Comparison of ENCODE assay signal across 9 cellular contexts in the genomic region with DNA sequence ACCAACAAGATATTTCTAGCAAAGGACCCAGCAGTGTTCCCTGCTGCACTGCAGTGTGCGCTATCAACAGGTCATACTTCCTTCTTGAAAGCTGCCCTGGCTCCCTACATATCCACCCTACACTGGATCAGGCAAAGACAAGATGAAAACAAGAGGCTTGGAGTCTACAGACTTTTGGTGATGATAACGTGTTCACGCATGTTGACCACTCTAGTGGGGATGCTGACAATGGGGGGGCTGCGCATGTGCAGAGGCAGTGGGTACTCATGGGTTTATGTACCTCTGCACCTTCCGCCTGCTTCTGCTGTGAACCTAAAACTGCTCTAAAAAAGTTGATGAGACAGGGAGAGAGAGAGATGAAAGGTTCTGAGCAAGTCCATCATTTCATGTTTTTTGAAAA. TPM values are rescaled to one million over a fixed set of nuclear protein-coding genes. Genes with fewer than 3 reads are reported as not detected.
DNase-seq lines count a peak whose midpoint lies in the region; ATAC-seq and TF ChIP-seq lines count a peak whose summit lies in the region.
"Had no signal": no experiment of that assay in that cellular context is flagged by ENCODE, and none has a peak within 500 bp of the region (broad histone marks: within the 10 kb centered on the region; RNA-seq: fewer than 3 reads in every experiment).

No MANE protein-coding gene starts in this region.

- peaks cover 45% of the 10 kb centered on the region for H3K36me3 Mint-ChIP-seq in CD4-positive, CD25-positive, alpha-beta regulatory T cell
- H3K36me3 Mint-ChIP-seq in nephron progenitor cell (ENCODE audit: low read depth) = peaks cover 80% of the 10 kb centered on the region

- peak overlapping the region; percentile 16 to 71 (median 56) for H3K27ac Mint-ChIP-seq in CD4-positive, CD25-positive, alpha-beta regulatory T cell
- peak overlapping the region; percentile 87 for H3K27ac Mint-ChIP-seq in nephron progenitor cell

- H3K27me3 Mint-ChIP-seq in CD4-positive, CD25-positive, alpha-beta regulatory T cell = no peaks in the 10 kb centered on the region
- no peaks in the 10 kb centered on the region for H3K27me3 Mint-ChIP-seq in nephron progenitor cell (ENCODE audit: low read depth, poor library complexity)

- no peak for TF ChIP-seq CTCF in nephron progenitor cell (IDR thresholded peaks at IDR 0.05)

- H3K9me3 Mint-ChIP-seq in CD4-positive, CD25-positive, alpha-beta regulatory T cell = peaks cover 0 to 1% (median 0%) of the 10 kb centered on the region in 7 donors
- H3K9me3 Mint-ChIP-seq in nephron progenitor cell = no peaks in the 10 kb centered on the region

- H3K4me1 Mint-ChIP-seq in CD4-positive, CD25-positive, alpha-beta regulatory T cell = peaks cover 23 to 76% (median 60%) of the 10 kb centered on the region in 4 donors
- peaks cover 74% of the 10 kb centered on the region for H3K4me1 Mint-ChIP-seq in nephron progenitor cell

- H3K27ac ChIP-seq in CD4-positive, CD25-positive, alpha-beta regulatory T cell (ENCODE audit: insufficient read depth, low read length, poor library complexity, severe bottlenecking) = peak overlapping the region; percentile 56
- peak overlapping the region; percentile 44 for H3K27ac ChIP-seq in effector memory CD4-positive, alpha-beta T cell (ENCODE audit: insufficient read depth, low read length, poor library complexity, severe bottlenecking)

- peak overlapping the region in 3 of 4 donors; percentile 31 to 68 (median 57) for H3K4me3 Mint-ChIP-seq in CD4-positive, CD25-positive, alpha-beta regulatory T cell
- H3K4me3 Mint-ChIP-seq in nephron progenitor cell = peak overlapping the region; percentile 94

- no peak for ATAC-seq in CD4-positive, CD25-positive, alpha-beta regulatory T cell (ENCODE audit: low read depth in 2 of 2)
- ATAC-seq in HG02588 (IDR thresholded peaks at IDR 0.05; ENCODE audit: unreplicated experiment) = no peak

- DNase-seq in CD4-positive, CD25-positive, alpha-beta regulatory T cell = no peak
- DNase-seq in NT2/D1 (ENCODE audit: low read depth, low spot score) (no peak), nephron progenitor cell (no peak), anterior cingulate cortex (lab: John Stamatoyannopoulos, UW) (no peak), OCI-M2 (lab: John Stamatoyannopoulos, UW; ENCODE audit: unreplicated experiment) (no peak)
- DNase-seq in effector memory CD4-positive, alpha-beta T cell = no peak
- DNase-seq in stimulated activated CD4-positive, alpha-beta T cell treated with anti-CD3 and anti-CD28 coated beads, Interleukin-4, amount 100 ng/mL, for 24 hours = no peak

- no peaks in the 10 kb centered on the region for H3K9me3 ChIP-seq in CD4-positive, CD25-positive, alpha-beta regulatory T cell (ENCODE audit: control insufficient read depth in 2 of 2, low read length in 2 of 2)
- no peaks in the 10 kb centered on the region for H3K9me3 ChIP-seq in NT2/D1 (ENCODE audit: insufficient read depth, low read length)
- H3K9me3 ChIP-seq in effector memory CD4-positive, alpha-beta T cell (ENCODE audit: control insufficient read depth, low read length) = no peaks in the 10 kb centered on the region
- H3K9me3 ChIP-seq: adrenal gland had no signal

- peak overlapping the region; percentile 14 for H3K9ac ChIP-seq in NT2/D1 (ENCODE audit: insufficient read length, low read depth)

- peak overlapping the region; percentile 41 for H3K4me3 ChIP-seq in CD4-positive, CD25-positive, alpha-beta regulatory T cell (ENCODE audit: low read depth, low read length)
- H3K4me3 ChIP-seq in NT2/D1 (ENCODE audit: insufficient read length, low read depth) = peak overlapping the region; percentile 32
- H3K4me3 ChIP-seq in effector memory CD4-positive, alpha-beta T cell (ENCODE audit: insufficient read depth, low read depth, low read length, poor library complexity, severe bottlenecking) = no peak overlapping the region
- H3K4me3 ChIP-seq: adrenal gland had no signal

- peaks cover 45% of the 10 kb centered on the region for H3K4me1 ChIP-seq in CD4-positive, CD25-positive, alpha-beta regulatory T cell (ENCODE audit: control insufficient read depth, insufficient read depth, low read length, poor library complexity, severe bottlenecking)
- H3K4me1 ChIP-seq in NT2/D1 (ENCODE audit: insufficient read depth, insufficient read length) = peaks cover 25% of the 10 kb centered on the region
- peaks cover 30% of the 10 kb centered on the region for H3K4me1 ChIP-seq in effector memory CD4-positive, alpha-beta T cell (ENCODE audit: control insufficient read depth, insufficient read depth, low read length, poor library complexity, severe bottlenecking)

- H3K36me3 ChIP-seq in CD4-positive, CD25-positive, alpha-beta regulatory T cell (ENCODE audit: control insufficient read depth, insufficient read depth, low read length) = peaks cover 75% of the 10 kb centered on the region
- H3K36me3 ChIP-seq in NT2/D1 (ENCODE audit: insufficient read depth, insufficient read length, low read length) = peaks cover 87% of the 10 kb centered on the region
- peaks cover 65% of the 10 kb centered on the region for H3K36me3 ChIP-seq in effector memory CD4-positive, alpha-beta T cell (ENCODE audit: control insufficient read depth, insufficient read depth, low read length)

- H3K27me3 ChIP-seq in CD4-positive, CD25-positive, alpha-beta regulatory T cell (ENCODE audit: control insufficient read depth, insufficient read depth, low read length) = no peaks in the 10 kb centered on the region
- no peaks in the 10 kb centered on the region for H3K27me3 ChIP-seq in NT2/D1 (ENCODE audit: insufficient read depth, insufficient read length)
- no peaks in the 10 kb centered on the region for H3K27me3 ChIP-seq in effector memory CD4-positive, alpha-beta T cell (replicated peaks; ENCODE audit: control insufficient read depth, insufficient read depth, low read length, poor library complexity, severe bottlenecking)
- H3K27me3 ChIP-seq: adrenal gland had no signal

RNA-seq across cellular contexts. Expression of gene ENO1, which starts 5.5 kb away (rescaled TPM):
- total RNA-seq in CD4-positive, CD25-positive, alpha-beta regulatory T cell = 353 TPM
- polyA plus RNA-seq in CD4-positive, CD25-positive, alpha-beta regulatory T cell = 1,000 to 10,000 TPM in 3 of 4 donors, 100 to 1,000 TPM in 1; 913 to 1,094 (median 1,059) TPM

RNA-seq across cellular contexts. Expression of gene RERE, which starts 55.6 kb away (rescaled TPM):
- 127 TPM for total RNA-seq in CD4-positive, CD25-positive, alpha-beta regulatory T cell
- 1 to 10 TPM; 3.1 to 5.8 (median 4.9) TPM for polyA plus RNA-seq in CD4-positive, CD25-positive, alpha-beta regulatory T cell
